Comparison of ENCODE assay signal across 13 cellular contexts in genomic region chr12:13784504-13784903, GRCh38.
"Had no signal": no experiment of that assay in that cellular context is flagged by ENCODE, and none has a peak within 500 bp of the region (broad histone marks: within the 10 kb centered on the region; RNA-seq: fewer than 3 reads in every experiment).

No MANE protein-coding gene starts in this region.

- H3K4me1 Mint-ChIP-seq: activated naive CD4-positive, alpha-beta T cell treated with anti-CD3 and anti-CD28 coated beads, Interleukin-2, amount 50 U/mL, for 24 hours had no signal

- H3K27ac ChIP-seq: brain microvascular endothelial cell, dorsolateral prefrontal cortex, esophagus muscularis mucosa, foreskin keratinocyte, uterus had no signal

- H3K36me3 ChIP-seq: brain microvascular endothelial cell, esophagus muscularis mucosa, uterus had no signal

- FAIRE-seq: endometrium had no signal

- H3K27me3 ChIP-seq: brain microvascular endothelial cell, esophagus muscularis mucosa, foreskin keratinocyte, uterus had no signal

- H3K4me1 ChIP-seq: esophagus muscularis mucosa, foreskin keratinocyte, uterus had no signal

- H3K4me3 Mint-ChIP-seq: activated naive CD4-positive, alpha-beta T cell treated with anti-CD3 and anti-CD28 coated beads, Interleukin-2, amount 50 U/mL, for 24 hours had no signal

- DNase-seq: activated CD4-positive, alpha-beta T cell treated with anti-CD3 and anti-CD28 coated beads, Interleukin-2, amount 50 U/mL, for 4 hours; activated T-cell treated with anti-CD3 and anti-CD28 coated beads, Interleukin-2, amount 50 U/mL, for 1 hour; amygdala; brain microvascular endothelial cell; dorsolateral prefrontal cortex; foreskin keratinocyte; islet precursor cell; uterus had no signal

- H3K4me3 ChIP-seq: dorsolateral prefrontal cortex, esophagus muscularis mucosa, smooth muscle cell, uterus had no signal

- H3K9me3 Mint-ChIP-seq: activated naive CD4-positive, alpha-beta T cell treated with anti-CD3 and anti-CD28 coated beads, Interleukin-2, amount 50 U/mL, for 24 hours had no signal

- H3K36me3 Mint-ChIP-seq: activated naive CD4-positive, alpha-beta T cell treated with anti-CD3 and anti-CD28 coated beads, Interleukin-2, amount 50 U/mL, for 24 hours had no signal

- ATAC-seq: activated CD4-positive, CD25-positive, alpha-beta regulatory T cell treated with anti-CD3 and anti-CD28 coated beads, Interleukin-2, amount 50 U/mL, for 24 hours; foreskin keratinocyte had no signal

- H3K9me3 ChIP-seq: esophagus muscularis mucosa, uterus had no signal
